In genomic region chr1:207825719-207826556, GRCh38 we compare ENCODE assay signal across 9 cellular contexts.
A peak's percentile ranks its signal among the peaks of the same experiment; 100 is the strongest.
DNase-seq lines count a peak whose midpoint lies in the region; ATAC-seq, FAIRE-seq and TF ChIP-seq lines count a peak whose summit lies in the region.
"Had no signal": no experiment of that assay in that cellular context is flagged by ENCODE, and none has a peak within 500 bp of the region (broad histone marks: within the 10 kb centered on the region; RNA-seq: fewer than 3 reads in every experiment).

No MANE protein-coding gene starts in this region.

- ATAC-seq in HG02759 (IDR thresholded peaks at IDR 0.05; ENCODE audit: unreplicated experiment) (peak; percentile 64), Panc1 (no peak)

- in situ Hi-C loops in Panc1 (cut with HindIII; ENCODE audit: low pct_unique_long_range_greater_than_20kb, low sequenced_read_pairs): no loop called here

- peak; percentile 99 for FAIRE-seq in GM12891 (lab: Jason Lieb, UNC)
- FAIRE-seq: TTC549 had no signal

- H3K4me3 ChIP-seq in Panc1 (ENCODE audit: low read depth in 2 of 2, low read length in 2 of 2): peak overlapping the region; percentile 21 to 44

- intact Hi-C loops in Panc1 (cut with micrococcal nuclease; ENCODE audit: unreplicated experiment): no loop called here

- POLR2A ChIA-PET in Panc1 (lab: Charles Lee): no interaction called here

- CTCF ChIA-PET in Panc1 (lab: Charles Lee): no interaction called here

- peak; percentile 49; the same call in 1 of the 2 replicates for TF ChIP-seq POLR2A in GM12891 (IDR thresholded peaks at IDR 0.05; ENCODE audit: low read depth, low read length)

- DNase-seq in GM12891 (ENCODE audit: insufficient read length, low spot score) (peak; percentile 53), Panc1 (ENCODE audit: low read depth, low spot score) (no peak), hepatic stellate cell (ENCODE audit: low spot score) (peak; percentile 84), NCI-H69 (lab: John Stamatoyannopoulos, UW) (no peak), COLO668 (lab: John Stamatoyannopoulos, UW; ENCODE audit: unreplicated experiment) (no peak)
- DNase-seq in activated naive CD4-positive, alpha-beta T cell treated with Interleukin-2 at 50 U/mL for 16 hours: peak; percentile 89
- peak; percentile 60 to 70 for DNase-seq in stimulated activated CD4-positive, alpha-beta T cell treated with anti-CD3 and anti-CD28 coated beads, Interleukin-1b, Interleukin-23, amount 100 ng/mL, for 4 hours (ENCODE audit: low read depth in 2 of 2)

- H3K4me1 ChIP-seq in Panc1 (ENCODE audit: control insufficient read depth, insufficient read depth, low read length): peaks cover 33% of the 10 kb centered on the region

- no peak for TF ChIP-seq CTCF in Panc1 (IDR thresholded peaks at IDR 0.05)

- no TSS peak for BruUV-seq in Panc1 (replicated peaks; lab: Mats Ljungman, UMichigan)

- H3K27me3 ChIP-seq in Panc1 (ENCODE audit: control insufficient read depth, insufficient read depth, low read length): no peaks in the 10 kb centered on the region

- H3K36me3 ChIP-seq in Panc1 (ENCODE audit: control insufficient read depth, insufficient read depth, low read length): no peaks in the 10 kb centered on the region

- peak overlapping the region; percentile 86 for H3K27ac ChIP-seq in Panc1 (ENCODE audit: low read length)

- H3K9me3 ChIP-seq in Panc1 (ENCODE audit: control insufficient read depth, insufficient read depth, low read depth, low read length): no peaks in the 10 kb centered on the region

TF ChIP-seq in GM12891, 5 proteins besides CTCF, POLR2A, EP300 and RAD21:
- 0 out of 2 replicates have a peak, but pooled peaks have one; percentile 37 for TF ChIP-seq POLR2AphosphoS5 (IDR thresholded peaks at IDR 0.05; ENCODE audit: low read depth, low read length)
- peak; percentile 45 for TF ChIP-seq PAX5 (IDR thresholded peaks at IDR 0.05; ENCODE audit: insufficient read depth, low read length, severe bottlenecking)
- 0 out of 2 replicates have a peak, but pooled peaks have one; percentile 30 for TF ChIP-seq TAF1 (IDR thresholded peaks at IDR 0.05; ENCODE audit: low read depth, low read length)
- TF ChIP-seq POU2F2 (IDR thresholded peaks at IDR 0.05; ENCODE audit: low read depth, low read length): peak; percentile 91
- peak; percentile 79 for TF ChIP-seq SPI1 (IDR thresholded peaks at IDR 0.05; ENCODE audit: low read depth, low read length)

Comparison
In these comparisons a context has a peak if more than half of its experiments do, and no peak if none do; other contexts are left out.
1. DNase-seq: peak in GM12891 (single experiment), activated naive CD4-positive, alpha-beta T cell treated with Interleukin-2 at 50 U/mL for 16 hours (single experiment), hepatic stellate cell (single experiment) and stimulated activated CD4-positive, alpha-beta T cell treated with anti-CD3 and anti-CD28 coated beads, Interleukin-1b, Interleukin-23, amount 100 ng/mL, for 4 hours (2 of 2); none in Panc1 (single experiment), NCI-H69 (single experiment) and COLO668 (single experiment).